ENCODE assay signal across 8 cellular contexts in genomic region chr11:68297812-68298658, GRCh38. TPM values are rescaled to one million over a fixed set of nuclear protein-coding genes. Genes with fewer than 3 reads are reported as not detected.
DNase-seq lines count a peak whose midpoint lies in the region; ATAC-seq and TF ChIP-seq lines count a peak whose summit lies in the region.

No MANE protein-coding gene starts in this region.

- no peaks in the 10 kb centered on the region for H3K4me1 Mint-ChIP-seq in T-helper 2 cell treated with Interferon-gamma antibody and Interleukin-4, amounts not matched to agents 5 μg/mL and 100 μg/mL, for 36 hours (ENCODE audit: low read depth)

- peak; percentile 98 for TF ChIP-seq CTCF in 22Rv1 (IDR thresholded peaks at IDR 0.05)
- TF ChIP-seq CTCF in GM12875 (IDR thresholded peaks at IDR 0.05; ENCODE audit: borderline replicate concordance, insufficient read depth, low read depth, low read length): peak; percentile 95
- TF ChIP-seq CTCF in gastrocnemius medialis (IDR thresholded peaks at IDR 0.05 in 4 of 5, conservative IDR thresholded peaks at IDR 0.05 in 1 of 5): peak; percentile 89 to 100 (median 98)

- no peak overlapping the region for H3K4me3 ChIP-seq in GM12875 (ENCODE audit: low read depth, low read length)
- no peak overlapping the region for H3K4me3 ChIP-seq in MG63
- H3K4me3 ChIP-seq in gastrocnemius medialis: peak overlapping the region in 1 of 4 donors; percentile 16

- in situ Hi-C loops in gastrocnemius medialis (cut with MboI; ENCODE audit: low sequenced_read_pairs in 4 of 4): loop anchor here (5.0 kb wide), 2 partner anchors 41 to 91 kb away; no protein-coding TSS in a partner anchor

- no peaks in the 10 kb centered on the region for H3K27me3 ChIP-seq in MG63
- no peaks in the 10 kb centered on the region for H3K27me3 ChIP-seq in gastrocnemius medialis

- ATAC-seq in gastrocnemius medialis (peak; percentile 94 to 96), GM18498 (IDR thresholded peaks at IDR 0.05; ENCODE audit: unreplicated experiment) (no peak)

- no peaks in the 10 kb centered on the region for H3K36me3 ChIP-seq in MG63
- H3K36me3 ChIP-seq in gastrocnemius medialis: no peaks in the 10 kb centered on the region

- H3K9me3 Mint-ChIP-seq in T-helper 2 cell treated with Interferon-gamma antibody and Interleukin-4, amounts not matched to agents 5 μg/mL and 100 μg/mL, for 36 hours: no peaks in the 10 kb centered on the region

- no peak overlapping the region for H3K4me3 Mint-ChIP-seq in T-helper 2 cell treated with Interferon-gamma antibody and Interleukin-4, amounts not matched to agents 5 μg/mL and 100 μg/mL, for 36 hours

- H3K36me3 Mint-ChIP-seq in T-helper 2 cell treated with Interferon-gamma antibody and Interleukin-4, amounts not matched to agents 5 μg/mL and 100 μg/mL, for 36 hours (ENCODE audit: low read depth): no peaks in the 10 kb centered on the region

- peaks cover 0 to 10% of the 10 kb centered on the region in 2 donors for H3K4me1 ChIP-seq in gastrocnemius medialis

- DNase-seq in MG63 (peak; percentile 66), anterior cingulate cortex (lab: John Stamatoyannopoulos, UW) (peak in 51 of 58 donors; percentile 11 to 73 (median 49)), hepatic stellate cell (ENCODE audit: low spot score) (peak; percentile 88), gastrocnemius medialis (peak; percentile 50 to 60)
- DNase-seq in T-helper 2 cell treated with Interferon-gamma antibody and Interleukin-4, amounts not matched to agents 5 μg/mL and 100 μg/mL, for 36 hours (ENCODE audit: low spot score): peak; percentile 62

- TF ChIP-seq POLR2A in gastrocnemius medialis (IDR thresholded peaks at IDR 0.05): no peak

- H3K9me3 ChIP-seq in MG63 (no peaks in the 10 kb centered on the region), gastrocnemius medialis (no peaks in the 10 kb centered on the region)

- intact Hi-C loops in gastrocnemius medialis (cut with DNase I; ENCODE audit: low total_unique reads): loop anchor here (1.0 to 5.0 kb wide), 4 partner anchors 27 to 149 kb away; partner anchors contain the start of gene C11orf24

- H3K27ac ChIP-seq in 22Rv1 (peak overlapping the region; percentile 27), gastrocnemius medialis (no peak overlapping the region)

- H3K27ac Mint-ChIP-seq in T-helper 2 cell treated with Interferon-gamma antibody and Interleukin-4, amounts not matched to agents 5 μg/mL and 100 μg/mL, for 36 hours: no peak overlapping the region

- H3K27me3 Mint-ChIP-seq in T-helper 2 cell treated with Interferon-gamma antibody and Interleukin-4, amounts not matched to agents 5 μg/mL and 100 μg/mL, for 36 hours (ENCODE audit: low read depth): peaks cover 5% of the 10 kb centered on the region

RNA-seq across cellular contexts. Expression of gene LRP5, which starts 14.4 kb away (rescaled TPM):
- total RNA-seq in MG63 (2014; rRNA removed; shearing (Covaris generic); ENCODE audit: low replicate concordance): 16.9 and 23.5 TPM in 2 replicates
- 10 to 100 TPM in 2 of 4 donors, 1 to 10 TPM in 2; 3.7 to 12.3 (median 8.1) TPM for total RNA-seq in gastrocnemius medialis

RNA-seq across cellular contexts. Expression of gene C11orf24, which starts 26.3 kb away (rescaled TPM):
- 26.3 and 30.3 TPM in 2 replicates for total RNA-seq in MG63 (2014; rRNA removed; shearing (Covaris generic); ENCODE audit: low replicate concordance)
- total RNA-seq in gastrocnemius medialis: 10 to 100 TPM in 2 of 4 donors, 1 to 10 TPM in 2; 8.1 to 19.3 (median 10.6) TPM
